24 cellular contexts compared by ENCODE assay signal in the genomic region with DNA sequence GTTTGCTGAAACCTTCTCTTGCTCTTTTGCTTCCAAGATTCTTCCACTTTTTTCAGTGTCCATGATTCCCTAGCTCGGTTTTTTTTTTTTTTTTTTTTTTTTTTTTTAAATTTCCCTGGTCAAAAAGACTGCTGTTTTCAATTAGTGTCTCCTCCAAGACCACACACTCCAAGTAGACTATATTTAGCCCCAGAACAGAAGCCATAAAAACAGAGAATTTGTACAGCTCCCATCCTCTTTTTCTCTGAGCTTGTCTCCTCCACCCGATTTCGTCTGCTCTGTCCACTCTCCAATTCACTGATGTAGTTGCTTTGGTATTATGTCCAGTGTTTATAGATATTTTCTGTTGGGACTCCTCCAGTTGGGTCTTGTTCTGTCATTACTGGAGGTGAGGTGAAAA.
"Had no signal": no experiment of that assay in that cellular context is flagged by ENCODE, and none has a peak within 500 bp of the region (broad histone marks: within the 10 kb centered on the region; RNA-seq: fewer than 3 reads in every experiment).

No MANE protein-coding gene starts in this region.

- H3K27ac ChIP-seq: adrenal gland, body of pancreas, tibial artery, upper lobe of right lung, WERI-Rb-1 had no signal

- H3K4me2 ChIP-seq: smooth muscle cell had no signal

- ATAC-seq: activated CD4-positive, CD25-positive, alpha-beta regulatory T cell treated with anti-CD3 and anti-CD28 coated beads, Interleukin-2, amount 50 U/mL, for 24 hours; body of pancreas; left cardiac atrium; left ventricle myocardium superior; stimulated activated memory B cell treated with anti-CD40 and anti-IgM and Interleukin-4, amounts not matched to agents 10 μg/mL and 1 μg/mL and 100 μg/mL, for 72 hours; stimulated activated naive CD8-positive, alpha-beta T cell treated with anti-CD3 and anti-CD28 coated beads, Interleukin-15, amount 100 ng/mL, for 72 hours; upper lobe of right lung had no signal

- H3K9me3 ChIP-seq: body of pancreas, upper lobe of right lung had no signal

- H3K27me3 ChIP-seq: adrenal gland, body of pancreas, tibial artery, upper lobe of right lung had no signal

- H3K36me3 ChIP-seq: adrenal gland, tibial artery, upper lobe of right lung, WERI-Rb-1 had no signal

- H3K4me3 ChIP-seq: adrenal gland, body of pancreas, smooth muscle cell, tibial artery, upper lobe of right lung had no signal

- H3K4me1 ChIP-seq: adrenal gland, tibial artery, upper lobe of right lung had no signal

- DNase-seq: activated CD4-positive, alpha-beta T cell treated with anti-CD3 and anti-CD28 coated beads for 48 hours; activated CD4-positive, alpha-beta T cell treated with anti-CD3 and anti-CD28 coated beads, Interleukin-2, amount 50 U/mL, for 48 hours; activated CD8-positive, alpha-beta memory T cell treated with anti-CD3 and anti-CD28 coated beads for 24 hours; activated effector memory CD4-positive, alpha-beta T cell treated with Interleukin-2 at 50 U/mL for 16 hours; activated naive CD4-positive, alpha-beta T cell treated with Interleukin-2 at 50 U/mL for 16 hours; adrenal gland; aorta; body of pancreas; dermis blood vessel endothelial cell; effector CD4-positive, alpha-beta T cell; erythroblast; left cardiac atrium; left ventricle myocardium superior; retina; stimulated activated CD4-positive, alpha-beta T cell treated with anti-CD3 and anti-CD28 coated beads, Interleukin-1b, Interleukin-23, amount 100 ng/mL, for 48 hours; stimulated activated CD4-positive, alpha-beta T cell treated with anti-CD3 and anti-CD28 coated beads, Interleukin-4, amount 100 ng/mL, for 4 hours; stimulated activated CD8-positive, alpha-beta memory T cell treated with anti-CD3 and anti-CD28 coated beads, Interleukin-4, amount 100 ng/mL, for 48 hours; stimulated activated naive CD8-positive, alpha-beta T cell treated with anti-CD3 and anti-CD28 coated beads, Interleukin-15, amount 100 ng/mL, for 72 hours; tibial artery; upper lobe of right lung; WERI-Rb-1 had no signal
